1 cellular context compared by ENCODE assay signal in genomic region chr22:32528984-32529982, GRCh38.
TF ChIP-seq lines count a peak whose summit lies in the region.

No MANE protein-coding gene starts in this region.

TF ChIP-seq in K562, 482 proteins besides CTCF, POLR2A, EP300 and RAD21 (continued from another document):
- TF ChIP-seq ZNF277 (CRISPR knock-in tag; IDR thresholded peaks at IDR 0.05; ENCODE audit: borderline replicate concordance) (no peak), EGR1 (conservative IDR thresholded peaks at IDR 0.05) (0 out of 2 replicates have a peak, but pooled peaks have one; percentile 14), ETV6 (IDR thresholded peaks at IDR 0.05; ENCODE audit: borderline replicate concordance in 1 of 2, low read depth in 2 of 2, low read length in 1 of 2) (no peak), ETV6 (CRISPR knock-in tag; IDR thresholded peaks at IDR 0.05; ENCODE audit: borderline replicate concordance) (no peak), DEAF1 (CRISPR knock-in tag; IDR thresholded peaks at IDR 0.05) (peak; percentile 73), SMARCB1 (IDR thresholded peaks at IDR 0.05; ENCODE audit: insufficient read length, low read depth) (no peak), CHCHD3 (CRISPR knock-in tag; IDR thresholded peaks at IDR 0.05) (no peak), SMC3 (conservative IDR thresholded peaks at IDR 0.05; ENCODE audit: insufficient read depth, low read depth, low read length) (peak; percentile 96), RCOR1 (IDR thresholded peaks at IDR 0.05; ENCODE audit: borderline replicate concordance in 1 of 2, low read depth in 2 of 2, low read length in 2 of 2) (peak in 1 of 2 experiments; percentile 30; a peak in 1 of 4 replicates), TFAP4 (CRISPR knock-in tag; IDR thresholded peaks at IDR 0.05; ENCODE audit: borderline replicate concordance) (peak; percentile 75; the same call in 1 of the 2 replicates), USF1 (CRISPR knock-in tag; IDR thresholded peaks at IDR 0.05) (no peak), STAG1 (CRISPR knock-in tag; IDR thresholded peaks at IDR 0.05; ENCODE audit: borderline replicate concordance) (peak; percentile 74; the same call in 1 of the 2 replicates), PML (IDR thresholded peaks at IDR 0.05; ENCODE audit: low read length) (no peak), HMBOX1 (IDR thresholded peaks at IDR 0.05) (no peak), CTBP1 (IDR thresholded peaks at IDR 0.05; ENCODE audit: borderline replicate concordance) (peak; percentile 35; the same call in 1 of the 2 replicates), TCF15 (CRISPR knock-in tag; IDR thresholded peaks at IDR 0.05) (no peak), HDAC3 (IDR thresholded peaks at IDR 0.05; ENCODE audit: borderline replicate concordance, partially characterized antibody) (no peak), JUND (IDR thresholded peaks at IDR 0.05; ENCODE audit: borderline replicate concordance, low read depth, low read length) (0 out of 2 replicates have a peak, but pooled peaks have one; percentile 12), JUND (tag; IDR thresholded peaks at IDR 0.05; ENCODE audit: borderline replicate concordance, low read depth, low read length) (no peak), PKNOX1 (IDR thresholded peaks at IDR 0.05) (no peak), ZNF280A (IDR thresholded peaks at IDR 0.05; ENCODE audit: low read depth, partially characterized antibody) (no peak), CC2D1A (IDR thresholded peaks at IDR 0.05) (0 out of 2 replicates have a peak, but pooled peaks have one; percentile 52), ARID2 (IDR thresholded peaks at IDR 0.05) (0 out of 2 replicates have a peak, but pooled peaks have one; percentile 55)
